Comparison of ENCODE assay signal across 7 cellular contexts in genomic region chr22:21736084-21736642, GRCh38. TPM values are rescaled to one million over a fixed set of nuclear protein-coding genes. Genes with fewer than 3 reads are reported as not detected.
DNase-seq lines count a peak whose midpoint lies in the region; ATAC-seq, FAIRE-seq and TF ChIP-seq lines count a peak whose summit lies in the region.

No MANE protein-coding gene starts in this region.

- no peak overlapping the region for H3K4me2 ChIP-seq in keratinocyte (ENCODE audit: control insufficient read depth, extremely low read depth, insufficient read depth, low read depth, low read length)

- ATAC-seq in HG02840 (IDR thresholded peaks at IDR 0.05; ENCODE audit: low FRiP score, unreplicated experiment): peak; percentile 10

- H3K27me3 ChIP-seq in adipocyte (replicated peaks; ENCODE audit: control insufficient read depth, insufficient read depth, low read length): peaks cover 12% of the 10 kb centered on the region
- H3K27me3 ChIP-seq in keratinocyte (ENCODE audit: control insufficient read depth, extremely low read depth, insufficient read depth, low read length): peaks cover 19% of the 10 kb centered on the region

- H3K27ac ChIP-seq in keratinocyte (ENCODE audit: control insufficient read depth, insufficient read depth, low read length) (no peak overlapping the region), substantia nigra (ENCODE audit: low read depth, low read length, poor library complexity, severe bottlenecking) (peak overlapping the region; percentile 74)

- no peak for TF ChIP-seq CTCF in keratinocyte (optimal IDR thresholded peaks at IDR 0.05 in 1 of 3, IDR thresholded peaks at IDR 0.05 in 1 of 3, conservative IDR thresholded peaks at IDR 0.05 in 1 of 3; ENCODE audit: extremely low read depth in 1 of 3, insufficient read depth in 2 of 3, low read length in 3 of 3)

- no peaks in the 10 kb centered on the region for H3K36me3 ChIP-seq in adipocyte (ENCODE audit: control insufficient read depth, insufficient read depth, low read length, severe bottlenecking)
- no peaks in the 10 kb centered on the region for H3K36me3 ChIP-seq in keratinocyte (ENCODE audit: control insufficient read depth in 2 of 2, extremely low read depth in 1 of 2, insufficient read depth in 2 of 2, low read length in 2 of 2)

- H3K4me3 ChIP-seq in adipocyte (ENCODE audit: low read length): peak overlapping the region; percentile 80
- peak overlapping the region in 1 of 3 experiments; percentile 27 for H3K4me3 ChIP-seq in keratinocyte (ENCODE audit: control insufficient read depth in 2 of 3, extremely low read depth in 1 of 3, insufficient read depth in 2 of 3, low read depth in 1 of 3, low read length in 3 of 3)

- peak overlapping the region; percentile 23 for H2AFZ ChIP-seq in keratinocyte (ENCODE audit: control insufficient read depth, low read length)

- H4K20me1 ChIP-seq in keratinocyte (ENCODE audit: control insufficient read depth, extremely low read depth, insufficient read depth, low read length): no peaks in the 10 kb centered on the region

- H3K9me3 ChIP-seq in adipocyte (ENCODE audit: control insufficient read depth, low read length) (no peaks in the 10 kb centered on the region), keratinocyte (ENCODE audit: control insufficient read depth, low read depth, low read length) (no peaks in the 10 kb centered on the region)

- no peaks in the 10 kb centered on the region for H3K79me2 ChIP-seq in keratinocyte (ENCODE audit: control insufficient read depth, insufficient read depth, low read length)

- H3K9me1 ChIP-seq in keratinocyte (ENCODE audit: control insufficient read depth, extremely low read depth, insufficient read depth, low read length): no peaks in the 10 kb centered on the region

- FAIRE-seq in keratinocyte (lab: Jason Lieb, UNC): no peak

- H3K4me1 ChIP-seq in adipocyte (ENCODE audit: control insufficient read depth, insufficient read depth, low read length) (peaks cover 6% of the 10 kb centered on the region), keratinocyte (ENCODE audit: control insufficient read depth, extremely low read depth, insufficient read depth, low read length) (peaks cover 5% of the 10 kb centered on the region)

- DNase-seq in adipocyte (ENCODE audit: low read depth) (no peak), keratinocyte (ENCODE audit: low read depth, low spot score) (no peak), substantia nigra (lab: John Stamatoyannopoulos, UW) (peak in 4 of 49 donors; percentile 42 to 60 (median 51)), middle frontal gyrus (ENCODE audit: extremely low spot score, low spot score) (no peak), NCI-H526 (lab: John Stamatoyannopoulos, UW) (no peak)
- no peak for DNase-seq in activated CD4-positive, alpha-beta T cell treated with anti-CD3 and anti-CD28 coated beads for 1 hour

- dilution Hi-C loops in keratinocyte (cut with MboI; ENCODE audit: extremely low pct_ligation_motif_present, low sequenced_read_pairs): no loop called here

- peak overlapping the region; percentile 46 for H3K9ac ChIP-seq in adipocyte (ENCODE audit: low read length)
- no peak overlapping the region for H3K9ac ChIP-seq in keratinocyte (ENCODE audit: control insufficient read depth, extremely low read depth, insufficient read depth, low read length)

RNA-seq across cellular contexts. Expression of gene YPEL1, which starts 0.6 kb away (rescaled TPM):
- 0.03 to 0.05 TPM in 2 of 3 replicates, not detected in the other for polyA plus RNA-seq in keratinocyte
- not detected for polyA plus RNA-seq in keratinocyte (2011; ENCODE audit: low read depth)
- polyA plus RNA-seq in keratinocyte (2011; cell fraction: cytosol; rRNA removed): 0.17 TPM in 1 of 2 replicates, not detected in the other
- 0.03 TPM in 1 of 2 replicates, not detected in the other for polyA plus RNA-seq in keratinocyte (2011; cell fraction: nucleus; rRNA removed)
- polyA plus RNA-seq in keratinocyte (2012; ENCODE audit: low replicate concordance): 0.17 TPM in 1 of 2 replicates, not detected in the other
- polyA minus RNA-seq in keratinocyte: not detected in 3 replicates
- polyA minus RNA-seq in keratinocyte (2011; cell fraction: cytosol; rRNA and poly(A)+ RNA removed): not detected
- not detected in 2 replicates for polyA minus RNA-seq in keratinocyte (2011; cell fraction: nucleus; rRNA and poly(A)+ RNA removed)
